ENCODE assay signal across 8 cellular contexts in genomic region chr7:135979674-135980660, GRCh38. TPM values are rescaled to one million over a fixed set of nuclear protein-coding genes. Genes with fewer than 3 reads are reported as not detected.
DNase-seq lines count a peak whose midpoint lies in the region; TF ChIP-seq lines count a peak whose summit lies in the region.

No MANE protein-coding gene starts in this region.

- H3K27me3 ChIP-seq in esophagus (ENCODE audit: control insufficient read depth in 1 of 2, insufficient read depth in 2 of 2, low read length in 2 of 2) (no peaks in the 10 kb centered on the region), stomach (no peaks in the 10 kb centered on the region)

- WGBS in esophagus, 2 donors: 48 to 59% methylated on average over 2 of the region's 2 CpGs
- 58 to 65% (median 64%) methylated on average over 2 of the region's 2 CpGs for WGBS in stomach, 5 donors

- H3K27ac Mint-ChIP-seq in activated CD4-positive, alpha-beta T cell treated with anti-CD3 and anti-CD28 coated beads, Interleukin-2, amount 10 ng/mL, durations not matched to agents 7 days and 5 days: peak overlapping the region; percentile 86

- no peaks in the 10 kb centered on the region for H3K27me3 Mint-ChIP-seq in activated CD4-positive, alpha-beta T cell treated with anti-CD3 and anti-CD28 coated beads, Interleukin-2, amount 10 ng/mL, durations not matched to agents 7 days and 5 days

- CTCF ChIA-PET in activated CD4-positive, alpha-beta T cell treated with anti-CD3 and anti-CD28 coated beads, Interleukin-2, amount 10 ng/mL, durations not matched to agents 7 days and 5 days (lab: Charles Lee): interaction anchor here (0.6 kb wide), 1 partner anchor 109 kb away, joined by 3 read pairs; no protein-coding TSS in a partner anchor
- CTCF ChIA-PET in RWPE1 (lab: Yijun Ruan, JAX): no interaction called here

- DNase-seq in activated CD4-positive, alpha-beta T cell treated with anti-CD3 and anti-CD28 coated beads, Interleukin-2, amount 10 ng/mL, durations not matched to agents 7 days and 5 days: no peak
- no peak for DNase-seq in activated CD4-positive, alpha-beta T cell treated with anti-CD3 and anti-CD28 coated beads for 4 hours
- DNase-seq in M059J (ENCODE audit: low read depth) (peak; percentile 67), stomach (no peak), RWPE1 (ENCODE audit: low spot score) (no peak), kidney glomerular epithelial cell (lab: John Stamatoyannopoulos, UW) (no peak), NK-92 (lab: John Stamatoyannopoulos, UW; ENCODE audit: unreplicated experiment) (no peak)

- H3K4me3 ChIP-seq in esophagus (ENCODE audit: low read depth in 1 of 2, low read length in 2 of 2) (no peak overlapping the region), stomach (peak overlapping the region in 1 of 4 donors; percentile 8)

- POLR2A ChIA-PET in activated CD4-positive, alpha-beta T cell treated with anti-CD3 and anti-CD28 coated beads, Interleukin-2, amount 10 ng/mL, durations not matched to agents 7 days and 5 days (lab: Charles Lee): no interaction called here
- POLR2A ChIA-PET in RWPE1 (lab: Yijun Ruan, JAX; ENCODE audit: low non-redundant PET): no interaction called here

- intact Hi-C loops in stomach (cut with DNase I; ENCODE audit: low total_unique reads): loop anchor here (10.0 kb wide), 1 partner anchor 315 kb away; the partner anchor contains the start of gene STMP1

- H3K36me3 ChIP-seq in esophagus (ENCODE audit: control insufficient read depth in 2 of 2, insufficient read depth in 2 of 2, low read length in 1 of 2): no peaks in the 10 kb centered on the region
- no peaks in the 10 kb centered on the region for H3K36me3 ChIP-seq in stomach

- TF ChIP-seq POLR2A in stomach (IDR thresholded peaks at IDR 0.05): no peak

- peak overlapping the region; percentile 69 for H3K4me3 Mint-ChIP-seq in activated CD4-positive, alpha-beta T cell treated with anti-CD3 and anti-CD28 coated beads, Interleukin-2, amount 10 ng/mL, durations not matched to agents 7 days and 5 days

- no peak for TF ChIP-seq EP300 in stomach (IDR thresholded peaks at IDR 0.05)

- H3K9me3 Mint-ChIP-seq in activated CD4-positive, alpha-beta T cell treated with anti-CD3 and anti-CD28 coated beads, Interleukin-2, amount 10 ng/mL, durations not matched to agents 7 days and 5 days: no peaks in the 10 kb centered on the region

- TF ChIP-seq CTCF in stomach (IDR thresholded peaks at IDR 0.05): no peak
- no peak for TF ChIP-seq CTCF in RWPE1 (conservative IDR thresholded peaks at IDR 0.05; ENCODE audit: low read depth)

- H3K4me1 ChIP-seq in esophagus (ENCODE audit: control insufficient read depth in 2 of 2, insufficient read depth in 2 of 2, low read length in 1 of 2): no peaks in the 10 kb centered on the region
- H3K4me1 ChIP-seq in stomach: peaks cover 9 to 33% (median 19%) of the 10 kb centered on the region in 4 donors

- peaks cover 59% of the 10 kb centered on the region for H3K4me1 Mint-ChIP-seq in activated CD4-positive, alpha-beta T cell treated with anti-CD3 and anti-CD28 coated beads, Interleukin-2, amount 10 ng/mL, durations not matched to agents 7 days and 5 days

- peak overlapping the region; percentile 44 to 48 for H3K27ac ChIP-seq in esophagus (ENCODE audit: low read depth in 2 of 2, low read length in 1 of 2)
- H3K27ac ChIP-seq in stomach: peak overlapping the region in 4 of 5 donors; percentile 34 to 68 (median 56)
- no peak overlapping the region for H3K27ac ChIP-seq in RWPE1

- peaks cover 4% of the 10 kb centered on the region for H3K36me3 Mint-ChIP-seq in activated CD4-positive, alpha-beta T cell treated with anti-CD3 and anti-CD28 coated beads, Interleukin-2, amount 10 ng/mL, durations not matched to agents 7 days and 5 days (ENCODE audit: low read depth)

- H3K9me3 ChIP-seq in esophagus (ENCODE audit: control insufficient read depth in 2 of 2, insufficient read depth in 1 of 2, low read depth in 1 of 2, low read length in 1 of 2): no peaks in the 10 kb centered on the region
- no peaks in the 10 kb centered on the region for H3K9me3 ChIP-seq in stomach

RNA-seq across cellular contexts. Expression of gene MTPN, which starts 2.8 kb away (rescaled TPM):
- 100 to 1,000 TPM; 128 to 168 TPM for total RNA-seq in activated CD4-positive, alpha-beta T cell treated with anti-CD3 and anti-CD28 coated beads, Interleukin-2, amount 10 ng/mL, durations not matched to agents 7 days and 5 days
- total RNA-seq in M059J (2014; rRNA removed; shearing (Covaris generic)): 154 and 217 TPM in 2 replicates
- polyA plus RNA-seq in esophagus (100 to 1,000 TPM in 1 of 2 donors, 10 to 100 TPM in 1; 54.8 to 100 TPM), stomach (10 to 100 TPM; 33.2 to 60.9 (median 51.9) TPM)
- total RNA-seq in stomach: 10 to 100 TPM; 44.0 to 99.3 (median 59.8) TPM
